Comparison of ENCODE assay signal across 30 cellular contexts in genomic region chr10:125236091-125236490, GRCh38.
"Had no signal": no experiment of that assay in that cellular context is flagged by ENCODE, and none has a peak within 500 bp of the region (broad histone marks: within the 10 kb centered on the region; RNA-seq: fewer than 3 reads in every experiment).

No MANE protein-coding gene starts in this region.

- H3K9ac ChIP-seq: neural progenitor cell, parathyroid adenoma had no signal

- ATAC-seq: naive thymus-derived CD8-positive, alpha-beta T cell; natural killer cell treated with Interleukin-12 subunit alpha and Interleukin-12 subunit beta and Interleukin-15 and Interleukin-18, amount 100 ng/mL, for 72 hours; psoas muscle; right cardiac atrium; right lobe of liver; stimulated activated effector memory CD8-positive, alpha-beta T cell treated with anti-CD3 and anti-CD28 coated beads, Interleukin-12 subunit alpha, Interleukin-12 subunit beta, amount 100 ng/mL, for 72 hours; stimulated activated naive B cell treated with anti-CD40 and anti-IgM and Interleukin-4, amounts not matched to agents 10 μg/mL and 1 μg/mL and 100 μg/mL, for 72 hours; upper lobe of right lung had no signal

- H3K27me3 ChIP-seq: neural progenitor cell, ovary, right lobe of liver, suprapubic skin, testis, transverse colon, upper lobe of right lung, uterus had no signal

- H3K9me3 ChIP-seq: ovary, psoas muscle, right lobe of liver, suprapubic skin, testis, upper lobe of right lung had no signal

- H3K4me3 ChIP-seq: neural progenitor cell, ovary, psoas muscle, right lobe of liver, suprapubic skin, testis, tibial artery, transverse colon, upper lobe of right lung, uterus had no signal

- H3K79me2 ChIP-seq: parathyroid adenoma had no signal

- H3K36me3 ChIP-seq: neural progenitor cell, ovary, right lobe of liver, suprapubic skin, tibial artery, transverse colon, upper lobe of right lung, uterus had no signal

- H3K27ac Mint-ChIP-seq: naive B cell; naive thymus-derived CD8-positive, alpha-beta T cell; natural killer cell treated with Interleukin-12 subunit alpha and Interleukin-12 subunit beta and Interleukin-15 and Interleukin-18, amount 100 ng/mL, for 72 hours; nephron progenitor cell; neural progenitor cell; progenitor cell of endocrine pancreas; stimulated activated effector memory CD8-positive, alpha-beta T cell treated with anti-CD3 and anti-CD28 coated beads, Interleukin-12 subunit alpha, Interleukin-12 subunit beta, amount 100 ng/mL, for 72 hours; stimulated activated naive B cell treated with anti-CD40 and anti-IgM and Interleukin-4, amounts not matched to agents 10 μg/mL and 1 μg/mL and 100 μg/mL, for 72 hours; stimulated activated naive CD8-positive, alpha-beta T cell treated with anti-CD3 and anti-CD28 coated beads, Interleukin-15, Interleukin-2, amounts not matched to agents 100 ng/mL and 50 ng/mL, for 24 hours; type B pancreatic cell had no signal

- H3K4me1 Mint-ChIP-seq: naive thymus-derived CD8-positive, alpha-beta T cell; stimulated activated effector memory CD8-positive, alpha-beta T cell treated with anti-CD3 and anti-CD28 coated beads, Interleukin-12 subunit alpha, Interleukin-12 subunit beta, amount 100 ng/mL, for 72 hours had no signal

- DNase-seq: naive B cell; naive thymus-derived CD8-positive, alpha-beta T cell; nephron progenitor cell; occipital lobe; ovary; posterior cingulate gyrus; psoas muscle; right cardiac atrium; right lobe of liver; small intestine; stimulated activated CD4-positive, alpha-beta T cell treated with anti-CD3 and anti-CD28 coated beads, Interleukin-15, amount 100 ng/mL, for 24 hours; stimulated activated CD4-positive, alpha-beta T cell treated with anti-CD3 and anti-CD28 coated beads, Interleukin-2, amount 100 ng/mL, for 24 hours; stimulated activated CD4-positive, alpha-beta T cell treated with anti-CD3 and anti-CD28 coated beads, Interleukin-2, amount 100 ng/mL, for 48 hours; stimulated activated CD4-positive, alpha-beta T cell treated with anti-CD3 and anti-CD28 coated beads, Interleukin-4, amount 100 ng/mL, for 24 hours; stimulated activated naive B cell treated with anti-CD40 and anti-IgM and Interleukin-4, amounts not matched to agents 10 μg/mL and 1 μg/mL and 100 μg/mL, for 72 hours; stimulated activated naive CD4-positive, alpha-beta T cell treated with Interleukin-2 at 50 U/mL for 16 hours; substantia nigra; testis; tibial artery; transverse colon; upper lobe of right lung; uterus had no signal

- H3K4me1 ChIP-seq: parathyroid adenoma, right lobe of liver, testis, tibial artery, transverse colon, upper lobe of right lung, uterus had no signal

- H3K27ac ChIP-seq: neural progenitor cell, ovary, parathyroid adenoma, psoas muscle, right lobe of liver, suprapubic skin, testis, tibial artery, transverse colon, upper lobe of right lung, uterus had no signal

- H2AFZ ChIP-seq: neural progenitor cell, parathyroid adenoma had no signal

- H3K27me3 Mint-ChIP-seq: type B pancreatic cell had no signal

- H3K4me3 Mint-ChIP-seq: naive B cell; naive thymus-derived CD8-positive, alpha-beta T cell; natural killer cell treated with Interleukin-12 subunit alpha and Interleukin-12 subunit beta and Interleukin-15 and Interleukin-18, amount 100 ng/mL, for 72 hours; nephron progenitor cell; neural progenitor cell; stimulated activated effector memory CD8-positive, alpha-beta T cell treated with anti-CD3 and anti-CD28 coated beads, Interleukin-12 subunit alpha, Interleukin-12 subunit beta, amount 100 ng/mL, for 72 hours; stimulated activated naive B cell treated with anti-CD40 and anti-IgM and Interleukin-4, amounts not matched to agents 10 μg/mL and 1 μg/mL and 100 μg/mL, for 72 hours; stimulated activated naive CD8-positive, alpha-beta T cell treated with anti-CD3 and anti-CD28 coated beads, Interleukin-15, Interleukin-2, amounts not matched to agents 100 ng/mL and 50 ng/mL, for 24 hours; type B pancreatic cell had no signal

- H3K36me3 Mint-ChIP-seq: neural progenitor cell; stimulated activated effector memory CD8-positive, alpha-beta T cell treated with anti-CD3 and anti-CD28 coated beads, Interleukin-12 subunit alpha, Interleukin-12 subunit beta, amount 100 ng/mL, for 72 hours had no signal

- H3K4me2 ChIP-seq: neural progenitor cell had no signal
